Comparison of ENCODE assay signal across 13 cellular contexts in the genomic region with DNA sequence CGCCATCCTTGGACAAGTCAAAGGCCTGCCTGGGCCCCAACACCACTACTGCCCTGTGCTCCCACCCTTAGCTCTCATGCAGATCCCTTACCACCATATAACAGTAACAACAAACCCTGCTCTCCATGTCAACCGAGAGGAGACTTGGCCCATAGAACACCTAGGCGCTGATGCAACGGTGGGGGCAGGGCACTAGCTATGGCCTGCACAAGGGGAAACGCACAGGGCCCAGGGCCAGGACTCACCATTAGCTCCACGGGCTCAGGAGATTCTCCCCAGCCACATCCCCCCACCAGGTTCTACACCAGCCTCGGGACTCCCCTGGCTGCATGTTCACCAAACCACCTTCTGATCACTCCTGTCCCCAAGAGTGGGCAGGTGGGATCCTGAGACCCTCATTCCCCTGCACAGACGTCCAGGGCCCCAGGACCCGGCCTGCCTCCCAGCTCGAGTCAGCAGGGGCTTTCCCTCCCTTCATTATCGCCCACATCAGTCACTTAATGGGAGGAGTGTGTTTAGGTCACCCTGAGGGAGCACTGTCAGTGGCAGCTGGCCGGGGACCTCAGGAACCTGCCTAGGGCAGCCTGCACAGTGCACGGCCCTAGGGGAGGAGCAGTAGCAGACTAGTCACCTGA.
"Had no signal": no experiment of that assay in that cellular context is flagged by ENCODE, and none has a peak within 500 bp of the region (broad histone marks: within the 10 kb centered on the region; RNA-seq: fewer than 3 reads in every experiment).

No MANE protein-coding gene starts in this region.

- H3K27me3 ChIP-seq: adrenal gland, breast epithelium, hepatocyte had no signal

- ATAC-seq: left cardiac atrium had no signal

- H3K27me3 Mint-ChIP-seq: dendritic cell treated with granulocyte-macrophage colony-stimulating factor and Interleukin-4, amounts not matched to agents 40 ng/mL and 50 ng/mL, for 4 days; natural killer cell treated with Interleukin-12 subunit alpha and Interleukin-12 subunit beta and Interleukin-15 and Interleukin-18, amount 100 ng/mL, for 72 hours had no signal

- H3K4me3 ChIP-seq: adrenal gland, breast epithelium, hepatocyte, lung had no signal

- DNase-seq: activated CD4-positive, alpha-beta T cell treated with anti-CD3 and anti-CD28 coated beads, Interleukin-2, amount 50 U/mL, for 4 hours; activated effector memory CD4-positive, alpha-beta T cell treated with anti-CD3 and anti-CD28 coated beads, Interleukin-2, amount 50 U/mL, for 16 hours; activated naive CD4-positive, alpha-beta T cell treated with anti-CD3 and anti-CD28 coated beads, Interleukin-2, amount 50 U/mL, for 16 hours; foreskin fibroblast; left cardiac atrium; SW 1271 had no signal

- H3K27ac Mint-ChIP-seq: dendritic cell treated with granulocyte-macrophage colony-stimulating factor and Interleukin-4, amounts not matched to agents 40 ng/mL and 50 ng/mL, for 4 days; mesothelial cell of epicardium; natural killer cell treated with Interleukin-12 subunit alpha and Interleukin-12 subunit beta and Interleukin-15 and Interleukin-18, amount 100 ng/mL, for 72 hours had no signal

- H3K4me3 Mint-ChIP-seq: dendritic cell treated with granulocyte-macrophage colony-stimulating factor and Interleukin-4, amounts not matched to agents 40 ng/mL and 50 ng/mL, for 4 days; mesothelial cell of epicardium; natural killer cell treated with Interleukin-12 subunit alpha and Interleukin-12 subunit beta and Interleukin-15 and Interleukin-18, amount 100 ng/mL, for 72 hours had no signal

- H3K4me1 Mint-ChIP-seq: mesothelial cell of epicardium had no signal

- H3K36me3 ChIP-seq: adrenal gland had no signal
